In the genomic region with DNA sequence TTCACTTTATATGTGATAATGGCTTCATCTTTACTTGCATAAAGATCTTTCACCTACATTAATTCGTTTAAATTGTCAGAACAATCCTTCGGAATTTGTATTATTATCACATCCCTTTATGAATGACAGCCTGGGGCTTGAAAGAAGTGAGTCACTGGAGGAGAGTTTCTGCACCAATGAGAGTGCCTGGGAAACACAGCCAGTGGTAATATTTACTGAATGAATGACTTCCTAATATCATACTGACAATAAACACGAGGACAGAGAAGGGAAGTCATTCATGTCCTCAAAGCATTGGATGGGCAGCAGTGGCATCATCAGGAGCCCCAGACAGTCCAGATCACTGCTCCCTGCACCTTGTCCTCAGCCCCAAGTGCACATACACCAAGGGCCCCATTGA, we compare ENCODE assay signal across 19 cellular contexts.
"Had no signal": no experiment of that assay in that cellular context is flagged by ENCODE, and none has a peak within 500 bp of the region (broad histone marks: within the 10 kb centered on the region; RNA-seq: fewer than 3 reads in every experiment).

No MANE protein-coding gene starts in this region.

- H3K27ac ChIP-seq: coronary artery, heart left ventricle, tibial nerve had no signal

- ATAC-seq: activated CD8-positive, alpha-beta memory T cell treated with anti-CD3 and anti-CD28 coated beads, Interleukin-2, amount 10 ng/mL, durations not matched to agents 7 days and 5 days; activated CD8-positive, alpha-beta T cell treated with anti-CD3 and anti-CD28 coated beads, Interleukin-2, amount 10 ng/mL, durations not matched to agents 7 days and 5 days; activated naive CD4-positive, alpha-beta T cell treated with anti-CD3 and anti-CD28 coated beads, Interleukin-2, amount 50 U/mL, for 72 hours; effector memory CD8-positive, alpha-beta T cell; heart left ventricle; right cardiac atrium; T-helper 17 cell had no signal

- FAIRE-seq: kidney had no signal

- DNase-seq: activated CD4-positive, alpha-beta T cell treated with anti-CD3 and anti-CD28 coated beads for 1 hour; activated CD8-positive, alpha-beta memory T cell treated with anti-CD3 and anti-CD28 coated beads, Interleukin-2, amount 10 ng/mL, durations not matched to agents 7 days and 5 days; activated CD8-positive, alpha-beta T cell treated with anti-CD3 and anti-CD28 coated beads, Interleukin-2, amount 10 ng/mL, durations not matched to agents 7 days and 5 days; activated naive CD4-positive, alpha-beta T cell; activated T-cell treated with anti-CD3 and anti-CD28 coated beads, Interleukin-2, amount 50 U/mL, for 48 hours; effector memory CD8-positive, alpha-beta T cell; heart left ventricle; hypothalamus; immature natural killer cell; kidney; mesenchymal stem cell; right cardiac atrium; stimulated activated CD4-positive, alpha-beta T cell treated with anti-CD3 and anti-CD28 coated beads, Interleukin-15, amount 100 ng/mL, for 24 hours; stimulated activated CD4-positive, alpha-beta T cell treated with anti-CD3 and anti-CD28 coated beads, Interleukin-2, amount 100 ng/mL, for 24 hours; stimulated activated naive CD4-positive, alpha-beta T cell treated with Interleukin-2 at 50 U/mL for 16 hours; T-helper 17 cell had no signal

- H3K36me3 ChIP-seq: heart left ventricle, tibial nerve had no signal

- H3K4me3 ChIP-seq: coronary artery, heart left ventricle, tibial nerve had no signal

- H3K27me3 ChIP-seq: heart left ventricle, tibial nerve had no signal
